11 cellular contexts compared by ENCODE assay signal in genomic region chr2:191927991-191928390, GRCh38.
DNase-seq lines count a peak whose midpoint lies in the region; ATAC-seq and TF ChIP-seq lines count a peak whose summit lies in the region.
"Had no signal": no experiment of that assay in that cellular context is flagged by ENCODE, and none has a peak within 500 bp of the region (broad histone marks: within the 10 kb centered on the region; RNA-seq: fewer than 3 reads in every experiment).

No MANE protein-coding gene starts in this region.

- H3K27me3 ChIP-seq in lower lobe of right lung (ENCODE audit: low read depth) (no peaks in the 10 kb centered on the region), aorta (ENCODE audit: control insufficient read depth in 1 of 2, insufficient read depth in 2 of 2, low read length in 1 of 2) (no peaks in the 10 kb centered on the region), Caco-2 (replicated peaks; ENCODE audit: control insufficient read depth, insufficient read depth, low read length) (no peaks in the 10 kb centered on the region)

- ATAC-seq in lower lobe of right lung (peak; percentile 82 to 86), aorta (ENCODE audit: low FRiP score) (no peak), GM18867 (IDR thresholded peaks at IDR 0.05; ENCODE audit: unreplicated experiment) (no peak)
- ATAC-seq: T-helper 17 cell had no signal

- H3K27me3 Mint-ChIP-seq in Caco-2 (ENCODE audit: insufficient read depth, unreplicated experiment) = peaks cover 5% of the 10 kb centered on the region

- CTCF ChIA-PET in Caco-2 (lab: Charles Lee) = no interaction called here

- no peak overlapping the region for H3K4me3 Mint-ChIP-seq in Caco-2 (ENCODE audit: unreplicated experiment)
- H3K4me3 Mint-ChIP-seq: activated T-helper 1 cell treated with anti-CD3 and anti-CD28 coated beads, Interleukin-12 subunit alpha, Interleukin-12 subunit beta, Interleukin-2, Interleukin-4 antibody, amounts not matched to agents 30 ng/mL and 10 ng/mL and 1 ng/mL, durations not matched to agents 14 hours and 24 hours and 36 hours; T-helper 17 cell had no signal

- POLR2A ChIA-PET in Caco-2 (lab: Charles Lee) = no interaction called here

- H3K36me3 ChIP-seq in lower lobe of right lung = no peaks in the 10 kb centered on the region
- no peaks in the 10 kb centered on the region for H3K36me3 ChIP-seq in aorta (ENCODE audit: control insufficient read depth in 1 of 2, insufficient read depth in 2 of 2, low read length in 1 of 2)
- H3K36me3 ChIP-seq in Caco-2 (ENCODE audit: control insufficient read depth, insufficient read depth, low read length) = no peaks in the 10 kb centered on the region

- intact Hi-C loops in lower lobe of right lung (cut with DNase I) (no loop called here), aorta (cut with DNase I) (no loop called here), Caco-2 (cut with micrococcal nuclease; ENCODE audit: unreplicated experiment) (no loop called here)

- no peak overlapping the region for H3K4me3 ChIP-seq in astrocyte of the spinal cord (ENCODE audit: low read depth, low read length)
- no peak overlapping the region for H3K4me3 ChIP-seq in lower lobe of right lung
- no peak overlapping the region for H3K4me3 ChIP-seq in aorta (ENCODE audit: low read length in 2 of 2)
- H3K4me3 ChIP-seq in Caco-2 (ENCODE audit: low read depth, low read length) = no peak overlapping the region

- no peaks in the 10 kb centered on the region for H3K9me3 Mint-ChIP-seq in Caco-2 (ENCODE audit: unreplicated experiment)
- H3K9me3 Mint-ChIP-seq: activated T-helper 1 cell treated with anti-CD3 and anti-CD28 coated beads, Interleukin-12 subunit alpha, Interleukin-12 subunit beta, Interleukin-2, Interleukin-4 antibody, amounts not matched to agents 30 ng/mL and 10 ng/mL and 1 ng/mL, durations not matched to agents 14 hours and 24 hours and 36 hours had no signal

- TF ChIP-seq CTCF in astrocyte of the spinal cord (IDR thresholded peaks at IDR 0.05; ENCODE audit: low read depth, low read length) = no peak
- TF ChIP-seq CTCF in lower lobe of right lung (IDR thresholded peaks at IDR 0.05) = no peak
- no peak for TF ChIP-seq CTCF in Caco-2 (IDR thresholded peaks at IDR 0.05; ENCODE audit: insufficient read depth in 1 of 2, low read depth in 1 of 2, low read length in 1 of 2, severe bottlenecking in 1 of 2, unreplicated experiment in 1 of 2)

- no peaks in the 10 kb centered on the region for H3K4me1 Mint-ChIP-seq in Caco-2 (ENCODE audit: low read depth, unreplicated experiment)
- H3K4me1 Mint-ChIP-seq: T-helper 17 cell had no signal

- H3K4me1 ChIP-seq in lower lobe of right lung = peaks cover 29% of the 10 kb centered on the region
- H3K4me1 ChIP-seq in aorta (ENCODE audit: control insufficient read depth in 1 of 2, insufficient read depth in 2 of 2, low read length in 2 of 2) = peaks cover 1 to 3% of the 10 kb centered on the region in 2 donors
- no peaks in the 10 kb centered on the region for H3K4me1 ChIP-seq in Caco-2

- H3K36me3 Mint-ChIP-seq in Caco-2 (ENCODE audit: insufficient read depth, unreplicated experiment) = no peaks in the 10 kb centered on the region

- no peak overlapping the region for H3K27ac Mint-ChIP-seq in Caco-2 (ENCODE audit: unreplicated experiment)
- H3K27ac Mint-ChIP-seq: activated T-helper 1 cell treated with anti-CD3 and anti-CD28 coated beads, Interleukin-12 subunit alpha, Interleukin-12 subunit beta, Interleukin-2, Interleukin-4 antibody, amounts not matched to agents 30 ng/mL and 10 ng/mL and 1 ng/mL, durations not matched to agents 14 hours and 24 hours and 36 hours; T-helper 17 cell had no signal

- no peaks in the 10 kb centered on the region for H3K9me3 ChIP-seq in lower lobe of right lung
- H3K9me3 ChIP-seq in aorta (ENCODE audit: control insufficient read depth, low read length) = no peaks in the 10 kb centered on the region
- no peaks in the 10 kb centered on the region for H3K9me3 ChIP-seq in Caco-2

- in situ Hi-C loops in astrocyte of the spinal cord (cut with HindIII; ENCODE audit: low sequenced_read_pairs) = no loop called here

- peak; percentile 29 for DNase-seq in CMK (ENCODE audit: low read depth)
- peak; percentile 92 for DNase-seq in astrocyte of the spinal cord (ENCODE audit: low read depth, low spot score)
- no peak for DNase-seq in lower lobe of right lung
- no peak for DNase-seq in aorta
- no peak for DNase-seq in Caco-2
- no peak for DNase-seq in putamen (ENCODE audit: low spot score)
- DNase-seq: midbrain, T-helper 17 cell had no signal

- no peak for TF ChIP-seq EP300 in Ishikawa (IDR thresholded peaks at IDR 0.05; ENCODE audit: borderline replicate concordance)

- TF ChIP-seq RAD21 in Ishikawa (IDR thresholded peaks at IDR 0.05; ENCODE audit: low read depth) = no peak

- 45 to 53% methylated on average over 3 of the region's 3 CpGs for WGBS in aorta, 2 donors

- H3K27ac ChIP-seq in lower lobe of right lung (peak overlapping the region; percentile 55), aorta (ENCODE audit: low read depth in 1 of 2, low read length in 2 of 2) (no peak overlapping the region)

- no TSS peak for BruUV-seq in Caco-2 (replicated peaks; lab: Mats Ljungman, UMichigan)

TF ChIP-seq in Ishikawa, 13 proteins besides CTCF, POLR2A, EP300 and RAD21:
- TF ChIP-seq TEAD4 (IDR thresholded peaks at IDR 0.05) = no peak
- TF ChIP-seq USF1 (IDR thresholded peaks at IDR 0.05) = no peak
- peak; percentile 58; the same call in 1 of the 2 replicates for TF ChIP-seq CEBPB (IDR thresholded peaks at IDR 0.05)
- no peak for TF ChIP-seq CREB1 (IDR thresholded peaks at IDR 0.05; ENCODE audit: low read depth)

Comparison
In these comparisons a context has a peak if more than half of its experiments do, and no peak if none do; other contexts are left out.
1. DNase-seq: peak in CMK (single experiment) and astrocyte of the spinal cord (single experiment); none in lower lobe of right lung (single experiment), aorta (0 of 2), Caco-2 (0 of 2) and putamen (single experiment).
2. ATAC-seq: peak in lower lobe of right lung (2 of 2); none in aorta (single experiment) and GM18867 (single experiment).